Comparison of ENCODE assay signal across 26 cellular contexts in the genomic region with DNA sequence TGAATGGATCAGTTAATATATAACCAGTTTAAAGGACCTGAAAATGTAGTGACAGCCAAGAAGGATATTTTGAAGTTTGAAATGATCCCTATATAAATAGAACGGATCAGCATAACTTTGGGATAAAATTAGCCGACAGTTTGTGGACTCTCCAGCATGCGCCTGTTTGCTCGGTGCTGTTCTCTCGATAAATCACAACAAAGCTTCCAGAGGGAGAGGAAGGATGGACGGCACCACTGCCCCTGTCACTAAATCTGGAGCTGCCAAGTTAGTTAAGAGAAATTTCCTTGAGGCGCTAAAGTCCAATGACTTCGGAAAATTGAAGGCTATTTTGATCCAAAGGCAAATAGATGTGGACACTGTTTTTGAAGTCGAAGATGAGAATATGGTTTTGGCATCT. TPM values are rescaled to one million over a fixed set of nuclear protein-coding genes. Genes with fewer than 3 reads are reported as not detected.
"Had no signal": no experiment of that assay in that cellular context is flagged by ENCODE, and none has a peak within 500 bp of the region (broad histone marks: within the 10 kb centered on the region; RNA-seq: fewer than 3 reads in every experiment).

A gene with protein sequence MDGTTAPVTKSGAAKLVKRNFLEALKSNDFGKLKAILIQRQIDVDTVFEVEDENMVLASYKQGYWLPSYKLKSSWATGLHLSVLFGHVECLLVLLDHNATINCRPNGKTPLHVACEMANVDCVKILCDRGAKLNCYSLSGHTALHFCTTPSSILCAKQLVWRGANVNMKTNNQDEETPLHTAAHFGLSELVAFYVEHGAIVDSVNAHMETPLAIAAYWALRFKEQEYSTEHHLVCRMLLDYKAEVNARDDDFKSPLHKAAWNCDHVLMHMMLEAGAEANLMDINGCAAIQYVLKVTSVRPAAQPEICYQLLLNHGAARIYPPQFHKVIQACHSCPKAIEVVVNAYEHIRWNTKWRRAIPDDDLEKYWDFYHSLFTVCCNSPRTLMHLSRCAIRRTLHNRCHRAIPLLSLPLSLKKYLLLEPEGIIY (plus strand): TSS at position 195 of the 400 bp plus-strand sequence. CDS start 29 bp downstream, at position 224.

- H3K36me3 ChIP-seq: left lung, ovary, tibial nerve had no signal

- H3K4me1 ChIP-seq: left lung, tibial nerve had no signal

- DNase-seq: activated CD4-positive, alpha-beta memory T cell treated with anti-CD3 and anti-CD28 coated beads, Interleukin-2, amount 10 ng/mL, durations not matched to agents 7 days and 5 days; activated CD4-positive, alpha-beta T cell treated with anti-CD3 and anti-CD28 coated beads for 48 hours; activated CD4-positive, CD25-positive, alpha-beta regulatory T cell; activated CD8-positive, alpha-beta memory T cell treated with anti-CD3 and anti-CD28 coated beads, Interleukin-2, amount 10 ng/mL, durations not matched to agents 7 days and 5 days; activated naive CD4-positive, alpha-beta T cell treated with Interleukin-2 at 50 U/mL for 16 hours; activated T-cell treated with anti-CD3 and anti-CD28 coated beads, Interleukin-2, amount 50 U/mL, for 1 hour; anterior cingulate cortex; central memory CD4-positive, alpha-beta T cell; dorsolateral prefrontal cortex; endodermal cell; foreskin fibroblast; kidney; left lung; naive B cell; ovary had no signal

- H3K9me3 ChIP-seq: left lung, ovary, tibial nerve had no signal

- H3K27me3 Mint-ChIP-seq: brain; stimulated activated naive CD8-positive, alpha-beta T cell treated with anti-CD3 and anti-CD28 coated beads, Interleukin-15, Interleukin-2, amounts not matched to agents 100 ng/mL and 50 ng/mL, for 24 hours had no signal

- H3K36me3 Mint-ChIP-seq: activated CD8-positive, alpha-beta memory T cell treated with anti-CD3 and anti-CD28 coated beads, Interleukin-2, amount 10 ng/mL, durations not matched to agents 7 days and 5 days; brain; naive B cell had no signal

- H3K27ac ChIP-seq: dorsolateral prefrontal cortex, epithelial cell of prostate, left lung, ovary, skin epidermis, tibial nerve had no signal

- ATAC-seq: activated CD8-positive, alpha-beta memory T cell treated with anti-CD3 and anti-CD28 coated beads, Interleukin-2, amount 10 ng/mL, durations not matched to agents 7 days and 5 days; left lung had no signal

- H3K4me1 Mint-ChIP-seq: activated CD4-positive, alpha-beta memory T cell treated with anti-CD3 and anti-CD28 coated beads, Interleukin-2, amount 10 ng/mL, durations not matched to agents 7 days and 5 days; activated CD8-positive, alpha-beta memory T cell treated with anti-CD3 and anti-CD28 coated beads, Interleukin-2, amount 10 ng/mL, durations not matched to agents 7 days and 5 days; endodermal cell; naive B cell had no signal

- H3K9me3 Mint-ChIP-seq: activated CD4-positive, alpha-beta memory T cell treated with anti-CD3 and anti-CD28 coated beads, Interleukin-2, amount 10 ng/mL, durations not matched to agents 7 days and 5 days; activated T-helper 2 cell treated with anti-CD3 and anti-CD28 coated beads, Interferon-gamma antibody, Interleukin-2, Interleukin-4, amounts not matched to agents 10 μg/mL and 5 μg/mL and 100 μg/mL, durations not matched to agents 14 hours and 24 hours and 36 hours; brain; endodermal cell; naive B cell; stimulated activated naive CD8-positive, alpha-beta T cell treated with anti-CD3 and anti-CD28 coated beads, Interleukin-15, Interleukin-2, amounts not matched to agents 100 ng/mL and 50 ng/mL, for 24 hours; T-helper 2 cell treated with Interferon-gamma antibody and Interleukin-4, amounts not matched to agents 5 μg/mL and 100 μg/mL, for 36 hours had no signal

- H3K4me3 ChIP-seq: dorsolateral prefrontal cortex, left lung, ovary, skin epidermis, tibial nerve had no signal

- H3K4me3 Mint-ChIP-seq: activated CD4-positive, alpha-beta memory T cell treated with anti-CD3 and anti-CD28 coated beads, Interleukin-2, amount 10 ng/mL, durations not matched to agents 7 days and 5 days; activated CD8-positive, alpha-beta memory T cell treated with anti-CD3 and anti-CD28 coated beads, Interleukin-2, amount 10 ng/mL, durations not matched to agents 7 days and 5 days; endodermal cell; naive B cell; stimulated activated naive CD8-positive, alpha-beta T cell treated with anti-CD3 and anti-CD28 coated beads, Interleukin-15, Interleukin-2, amounts not matched to agents 100 ng/mL and 50 ng/mL, for 24 hours; T-helper 2 cell treated with Interferon-gamma antibody and Interleukin-4, amounts not matched to agents 5 μg/mL and 100 μg/mL, for 36 hours had no signal

- H3K27me3 ChIP-seq: ovary, tibial nerve had no signal

- H3K27ac Mint-ChIP-seq: activated CD4-positive, alpha-beta memory T cell treated with anti-CD3 and anti-CD28 coated beads, Interleukin-2, amount 10 ng/mL, durations not matched to agents 7 days and 5 days; activated CD8-positive, alpha-beta memory T cell treated with anti-CD3 and anti-CD28 coated beads, Interleukin-2, amount 10 ng/mL, durations not matched to agents 7 days and 5 days; activated T-helper 2 cell treated with anti-CD3 and anti-CD28 coated beads, Interferon-gamma antibody, Interleukin-2, Interleukin-4, amounts not matched to agents 10 μg/mL and 5 μg/mL and 100 μg/mL, durations not matched to agents 14 hours and 24 hours and 36 hours; endodermal cell; stimulated activated naive CD8-positive, alpha-beta T cell treated with anti-CD3 and anti-CD28 coated beads, Interleukin-15, Interleukin-2, amounts not matched to agents 100 ng/mL and 50 ng/mL, for 24 hours; T-helper 2 cell treated with Interferon-gamma antibody and Interleukin-4, amounts not matched to agents 5 μg/mL and 100 μg/mL, for 36 hours had no signal

- FAIRE-seq: colon, kidney, TTC549, urothelium cell line had no signal

RNA-seq across cellular contexts. Expression of the gene that starts here (rescaled TPM):
- total RNA-seq: activated CD4-positive, alpha-beta memory T cell treated with anti-CD3 and anti-CD28 coated beads, Interleukin-2, amount 10 ng/mL, durations not matched to agents 7 days and 5 days; activated CD8-positive, alpha-beta memory T cell treated with anti-CD3 and anti-CD28 coated beads, Interleukin-2, amount 10 ng/mL, durations not matched to agents 7 days and 5 days; activated T-helper 2 cell treated with anti-CD3 and anti-CD28 coated beads, Interferon-gamma antibody, Interleukin-2, Interleukin-4, amounts not matched to agents 10 μg/mL and 5 μg/mL and 100 μg/mL, durations not matched to agents 14 hours and 24 hours and 36 hours; endodermal cell; kidney; renal cortical epithelial cell; tibial nerve had no signal
